In genomic region chr9:13513262-13513661, GRCh38 we compare ENCODE assay signal across 12 cellular contexts.
DNase-seq lines count a peak whose midpoint lies in the region; ATAC-seq and TF ChIP-seq lines count a peak whose summit lies in the region.
"Had no signal": no experiment of that assay in that cellular context is flagged by ENCODE, and none has a peak within 500 bp of the region (broad histone marks: within the 10 kb centered on the region; RNA-seq: fewer than 3 reads in every experiment).

No MANE protein-coding gene starts in this region.

- no peak for TF ChIP-seq CTCF in parathyroid adenoma (IDR thresholded peaks at IDR 0.05)
- no peak for TF ChIP-seq CTCF in GM13976 (IDR thresholded peaks at IDR 0.05; ENCODE audit: borderline replicate concordance, control extremely low read depth, extremely low read depth, insufficient read depth, missing control alignments)

- peak; percentile 8 to 15 for ATAC-seq in left cardiac atrium

- H3K79me2 ChIP-seq in ACC112 (ENCODE audit: control insufficient read depth, insufficient read depth, low read length, unreplicated experiment), result no peaks in the 10 kb centered on the region
- H3K79me2 ChIP-seq in parathyroid adenoma, result no peaks in the 10 kb centered on the region

- H3K4me3 ChIP-seq in ACC112 (ENCODE audit: low read depth, low read length), result no peak overlapping the region
- H3K4me3 ChIP-seq in parathyroid adenoma (ENCODE audit: low read depth, low read length), result no peak overlapping the region
- H3K4me3 ChIP-seq: right lobe of liver, transverse colon had no signal

- H3K36me3 ChIP-seq in ACC112 (ENCODE audit: insufficient read depth, low read length), result no peaks in the 10 kb centered on the region
- H3K36me3 ChIP-seq in parathyroid adenoma (ENCODE audit: control insufficient read depth, insufficient read depth, low read length), result no peaks in the 10 kb centered on the region
- H3K36me3 ChIP-seq: right lobe of liver, transverse colon had no signal

- no peak overlapping the region for H3K4me2 ChIP-seq in parathyroid adenoma (ENCODE audit: low read length)

- H2AFZ ChIP-seq in ACC112 (ENCODE audit: low read length, unreplicated experiment) (peak overlapping the region; percentile 96), parathyroid adenoma (no peak overlapping the region)

- H3K27ac ChIP-seq in ACC112 (ENCODE audit: low read depth, low read length) (peak overlapping the region; percentile 6; the same call in 1 of the 2 replicates), parathyroid adenoma (peak overlapping the region; percentile 29)
- H3K27ac ChIP-seq: right lobe of liver, transverse colon had no signal

- DNase-seq in brain pericyte (ENCODE audit: low read depth, low spot score), result peak; percentile 5
- DNase-seq in left cardiac atrium, result no peak
- DNase-seq in RKO (ENCODE audit: low spot score), result no peak
- DNase-seq in GM13976 (ENCODE audit: low spot score), result no peak
- no peak for DNase-seq in KBM-7
- no peak for DNase-seq in activated naive CD4-positive, alpha-beta T cell (lab: John Stamatoyannopoulos, UW)
- DNase-seq: 8988T; NK-92 treated with Interleukin-12 subunit alpha and Interleukin-12 subunit beta, amount 100 ng/mL, for 24 hours; right lobe of liver; transverse colon had no signal

- no peak overlapping the region for H3K9ac ChIP-seq in parathyroid adenoma

- H3K27me3 ChIP-seq in ACC112 (ENCODE audit: insufficient read depth, low read length) (no peaks in the 10 kb centered on the region), parathyroid adenoma (ENCODE audit: control insufficient read depth, insufficient read depth, low read length) (no peaks in the 10 kb centered on the region)
- H3K27me3 ChIP-seq: right lobe of liver, transverse colon had no signal

- in situ Hi-C loops in GM13976 (cut with MboI; ENCODE audit: low sequenced_read_pairs, unreplicated experiment) (no loop called here), KBM-7 (cut with MboI; ENCODE audit: low pct_unique_long_range_greater_than_20kb, low sequenced_read_pairs) (no loop called here)

- H3K4me1 ChIP-seq in ACC112 (ENCODE audit: control insufficient read depth, insufficient read depth, low read length, unreplicated experiment) (peaks cover 10% of the 10 kb centered on the region), parathyroid adenoma (no peaks in the 10 kb centered on the region)
- H3K4me1 ChIP-seq: right lobe of liver had no signal

- H3K9me3 ChIP-seq in parathyroid adenoma (ENCODE audit: control insufficient read depth, low read length), result no peaks in the 10 kb centered on the region
- H3K9me3 ChIP-seq: right lobe of liver, transverse colon had no signal

- intact Hi-C loops in left cardiac atrium (cut with DNase I), result no loop called here
